ENCODE assay signal across 8 cellular contexts in the genomic region with DNA sequence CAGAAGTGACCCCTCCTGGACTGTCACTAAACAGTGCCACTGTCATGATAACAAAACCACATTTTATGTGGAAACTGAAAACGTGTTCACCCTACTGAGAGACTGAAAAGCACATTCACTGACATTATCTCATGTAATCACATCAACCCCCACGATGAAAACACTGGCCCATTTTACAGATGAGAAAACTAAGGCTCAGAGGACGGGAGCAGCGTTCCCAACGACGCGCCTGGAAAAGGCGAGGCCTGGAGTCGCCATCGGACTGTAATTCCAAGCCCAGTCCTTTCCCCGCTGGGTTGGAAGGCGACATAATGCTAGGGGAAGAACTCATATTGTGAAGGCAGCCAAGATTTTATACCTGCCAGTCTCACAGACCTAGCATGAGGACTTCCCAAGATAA.
"Had no signal": no experiment of that assay in that cellular context is flagged by ENCODE, and none has a peak within 500 bp of the region (broad histone marks: within the 10 kb centered on the region; RNA-seq: fewer than 3 reads in every experiment).

No MANE protein-coding gene starts in this region.

- DNase-seq: GM23248, GOT3, HFFc6, IMR-90, KBM-7 had no signal

- H3K4me3 ChIP-seq: GM23248, HAP-1 had no signal

- ATAC-seq: HCT116 had no signal

- H3K36me3 ChIP-seq: HAP-1 had no signal

- H3K9ac ChIP-seq: GM23248, KMS-11 had no signal

- H2AFZ ChIP-seq: GM23248 had no signal

- H3K27ac ChIP-seq: GM23248, KMS-11 had no signal

- H3K9me3 ChIP-seq: HAP-1 had no signal

- H3K4me2 ChIP-seq: KMS-11 had no signal

- H3K4me1 ChIP-seq: HAP-1 had no signal
